ENCODE assay signal across 20 cellular contexts in the genomic region with DNA sequence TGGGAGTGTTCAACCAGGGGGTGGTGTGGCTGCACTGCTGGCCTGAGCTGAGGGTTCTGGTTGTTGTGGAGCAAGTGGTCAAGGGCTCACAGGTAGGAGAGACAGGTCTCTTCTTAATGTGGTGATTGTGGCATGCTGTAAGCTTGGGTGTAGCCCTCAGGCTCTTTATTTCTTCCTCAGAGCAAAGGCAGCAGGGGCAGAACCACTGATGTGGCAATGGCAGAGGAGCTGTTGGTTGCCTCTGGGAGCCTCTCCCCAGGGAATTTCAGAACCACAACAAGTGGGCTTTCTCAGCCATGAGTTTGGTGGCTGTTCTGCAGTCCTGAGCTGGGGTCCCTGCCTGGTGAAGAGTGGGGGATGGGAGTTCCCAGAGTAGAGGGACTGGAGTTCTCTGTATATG.
DNase-seq lines count a peak whose midpoint lies in the region; ATAC-seq, FAIRE-seq and TF ChIP-seq lines count a peak whose summit lies in the region.
"Had no signal": no experiment of that assay in that cellular context is flagged by ENCODE, and none has a peak within 500 bp of the region (broad histone marks: within the 10 kb centered on the region; RNA-seq: fewer than 3 reads in every experiment).

No MANE protein-coding gene starts in this region.

- H3K27ac ChIP-seq in BLaER1 treated with 17β-estradiol and CSF1 and Interleukin-3, amounts not matched to agents 10 nM and 100 nM: peak overlapping the region in 4 of 11 experiments; percentile 7 to 36 (median 24); a peak in 4 of 22 replicates
- H3K27ac ChIP-seq in kidney (ENCODE audit: low read depth in 2 of 2, low read length in 2 of 2): no peak overlapping the region
- no peak overlapping the region for H3K27ac ChIP-seq in osteoblast (ENCODE audit: low read depth, low read length)
- H3K27ac ChIP-seq: GM23248, HL-60, Peyer's patch had no signal

- DNase-seq in NCI-H69 (lab: John Stamatoyannopoulos, UW): peak; percentile 4
- DNase-seq in kidney: peak; percentile 35
- DNase-seq in iPS-NIHi7 (ENCODE audit: extremely low spot score): no peak
- DNase-seq in osteoblast (ENCODE audit: insufficient read length, low spot score, missing footprints): no peak
- no peak for DNase-seq in pons (ENCODE audit: low spot score)
- DNase-seq: GM23248, H9, NCI-H1105, NCI-H1436 treated with DMSO at 0.1 percent for 48 hours, NCI-H1930, NCI-H446 treated with DMSO at 0.1 percent for 48 hours, NCI-H526 treated with DMSO at 0.1 percent for 48 hours, Peyer's patch, SHP77 treated with DMSO at 0.1 percent for 48 hours, T-helper 1 cell had no signal

- peaks cover 0 to 6% (median 0%) of the 10 kb centered on the region in 11 experiments; a peak in 4 of 22 replicates for H3K9me3 ChIP-seq in BLaER1 treated with 17β-estradiol and CSF1 and Interleukin-3, amounts not matched to agents 10 nM and 100 nM (replicated peaks in 1 of 11)
- H3K9me3 ChIP-seq in kidney (ENCODE audit: control insufficient read depth in 1 of 2, low read length in 2 of 2) (no peaks in the 10 kb centered on the region), osteoblast (ENCODE audit: low read depth, low read length) (no peaks in the 10 kb centered on the region)
- H3K9me3 ChIP-seq: Peyer's patch had no signal

- intact Hi-C loops in kidney (cut with DNase I): no loop called here

- no peak for TF ChIP-seq CTCF in kidney (IDR thresholded peaks at IDR 0.05; ENCODE audit: borderline replicate concordance, extremely low read depth, insufficient read depth)
- TF ChIP-seq CTCF in osteoblast (IDR thresholded peaks at IDR 0.05; ENCODE audit: extremely low read depth, low read depth, low read length): no peak

- peak overlapping the region in 10 of 11 experiments; percentile 8 to 73 (median 54); a peak in 18 of 22 replicates for H3K4me2 ChIP-seq in BLaER1 treated with 17β-estradiol and CSF1 and Interleukin-3, amounts not matched to agents 10 nM and 100 nM
- H3K4me2 ChIP-seq in osteoblast (ENCODE audit: insufficient read depth, low read length): no peak overlapping the region

- H3K9ac ChIP-seq in BLaER1 treated with 17β-estradiol and CSF1 and Interleukin-3, amounts not matched to agents 10 nM and 100 nM: no peak overlapping the region
- no peak overlapping the region for H3K9ac ChIP-seq in kidney (ENCODE audit: low read length in 2 of 2)
- H3K9ac ChIP-seq: GM23248 had no signal

- ATAC-seq in HG03025 (IDR thresholded peaks at IDR 0.05; ENCODE audit: low FRiP score, unreplicated experiment) (peak; percentile 13), HG02571 (IDR thresholded peaks at IDR 0.05; ENCODE audit: unreplicated experiment) (no peak)

- no peaks in the 10 kb centered on the region for H3K36me3 ChIP-seq in BLaER1 treated with 17β-estradiol and CSF1 and Interleukin-3, amounts not matched to agents 10 nM and 100 nM
- H3K36me3 ChIP-seq in kidney (ENCODE audit: control insufficient read depth in 1 of 2, insufficient read depth in 2 of 2, low read length in 2 of 2): no peaks in the 10 kb centered on the region
- no peaks in the 10 kb centered on the region for H3K36me3 ChIP-seq in osteoblast (ENCODE audit: insufficient read depth, low read length)
- H3K36me3 ChIP-seq: Peyer's patch had no signal

- H3K4me3 ChIP-seq in BLaER1 treated with 17β-estradiol and CSF1 and Interleukin-3, amounts not matched to agents 10 nM and 100 nM: no peak overlapping the region
- no peak overlapping the region for H3K4me3 ChIP-seq in kidney (ENCODE audit: low read length in 2 of 2)
- H3K4me3 ChIP-seq in osteoblast (ENCODE audit: insufficient read depth, low read length): no peak overlapping the region
- H3K4me3 ChIP-seq: GM23248, Peyer's patch had no signal

- FAIRE-seq in kidney (lab: Jason Lieb, UNC): no peak
- FAIRE-seq: G401.6 had no signal

- peaks cover 23 to 77% (median 52%) of the 10 kb centered on the region in 11 experiments; a peak in 21 of 22 replicates for H3K27me3 ChIP-seq in BLaER1 treated with 17β-estradiol and CSF1 and Interleukin-3, amounts not matched to agents 10 nM and 100 nM
- H3K27me3 ChIP-seq in osteoblast (ENCODE audit: insufficient read depth, low read length): no peaks in the 10 kb centered on the region
- H3K27me3 ChIP-seq: Peyer's patch had no signal

- no peak overlapping the region for H2AFZ ChIP-seq in osteoblast (ENCODE audit: low read length)
- H2AFZ ChIP-seq: GM23248 had no signal

- H4K20me1 ChIP-seq in BLaER1 treated with 17β-estradiol and CSF1 and Interleukin-3, amounts not matched to agents 10 nM and 100 nM: peaks cover 0 to 4% (median 0%) of the 10 kb centered on the region in 11 experiments; a peak in 2 of 22 replicates
- H4K20me1 ChIP-seq in osteoblast (ENCODE audit: insufficient read depth, low read length): no peaks in the 10 kb centered on the region

- peaks cover 0 to 16% (median 12%) of the 10 kb centered on the region in 10 experiments; a peak in 16 of 20 replicates for H3K4me1 ChIP-seq in BLaER1 treated with 17β-estradiol and CSF1 and Interleukin-3, amounts not matched to agents 10 nM and 100 nM
- no peaks in the 10 kb centered on the region for H3K4me1 ChIP-seq in kidney (ENCODE audit: control insufficient read depth in 1 of 2, insufficient read depth in 1 of 2, low read depth in 1 of 2, low read length in 2 of 2)
- H3K4me1 ChIP-seq in osteoblast (ENCODE audit: insufficient read depth, low read length): no peaks in the 10 kb centered on the region
- H3K4me1 ChIP-seq: Peyer's patch had no signal

- no peaks in the 10 kb centered on the region for H3K79me2 ChIP-seq in osteoblast (ENCODE audit: insufficient read depth, low read length)

Comparison
In these comparisons a context has a peak if more than half of its experiments do, and no peak if none do; other contexts are left out.
1. DNase-seq: peak in NCI-H69 (single experiment) and kidney (single experiment); none in iPS-NIHi7 (single experiment), osteoblast (single experiment) and pons (single experiment).